ENCODE assay signal across 24 cellular contexts in the genomic region with DNA sequence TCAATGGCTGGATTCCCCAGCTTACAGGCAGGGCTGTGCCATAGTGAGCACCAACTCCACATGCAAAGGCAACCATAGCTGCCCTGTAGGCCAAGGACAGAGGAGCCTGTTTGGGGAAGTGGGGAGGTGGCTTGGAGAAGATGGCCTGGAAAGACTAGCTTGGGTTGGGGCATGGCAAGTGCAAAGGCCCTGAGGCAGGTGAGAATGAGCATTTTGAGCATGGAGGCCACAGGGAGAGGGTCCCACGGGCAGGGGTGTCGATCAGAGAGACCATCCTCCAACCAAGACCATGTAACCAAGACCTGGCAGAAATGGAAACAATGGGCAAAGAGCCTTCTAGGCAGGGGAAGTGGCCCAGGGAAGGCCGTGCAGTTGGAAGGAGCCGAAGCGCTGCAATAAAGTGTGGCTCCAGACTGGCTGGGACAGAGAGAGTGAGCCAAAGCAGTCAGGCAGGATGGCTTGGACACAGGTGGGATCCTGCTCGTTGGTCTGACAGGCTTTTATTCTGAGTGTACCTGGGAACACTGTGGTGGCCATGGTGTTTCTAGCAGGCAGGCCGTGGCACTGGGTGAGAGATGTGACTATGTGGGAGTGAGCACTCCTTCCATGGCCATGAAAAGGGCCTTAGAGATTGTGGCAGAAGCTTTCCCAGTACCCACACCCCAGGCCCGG. TPM values are rescaled to one million over a fixed set of nuclear protein-coding genes. Genes with fewer than 3 reads are reported as not detected.
DNase-seq lines count a peak whose midpoint lies in the region; ATAC-seq and TF ChIP-seq lines count a peak whose summit lies in the region.
"Had no signal": no experiment of that assay in that cellular context is flagged by ENCODE, and none has a peak within 500 bp of the region (broad histone marks: within the 10 kb centered on the region; RNA-seq: fewer than 3 reads in every experiment).

No MANE protein-coding gene starts in this region.

- 94 to 100% methylated on average over 5 to 8 of the region's 8 CpGs for WGBS in endodermal cell (ENCODE audit: insufficient coverage in 1 of 2, insufficient read length in 1 of 2), 2 experiments

- POLR2A ChIA-PET in RWPE1 (lab: Yijun Ruan, JAX; ENCODE audit: low non-redundant PET): no interaction called here

- H3K9me3 Mint-ChIP-seq in Calu3 (ENCODE audit: low read depth, unreplicated experiment) (no peaks in the 10 kb centered on the region), endodermal cell (no peaks in the 10 kb centered on the region)
- peaks cover 0 to 1% of the 10 kb centered on the region in 2 donors for H3K9me3 Mint-ChIP-seq in stimulated activated naive B cell treated with anti-CD40 and anti-IgM and Interleukin-4, amounts not matched to agents 10 μg/mL and 1 μg/mL and 100 μg/mL, for 72 hours
- H3K9me3 Mint-ChIP-seq: activated T-helper 1 cell treated with anti-CD3 and anti-CD28 coated beads, Interleukin-12 subunit alpha, Interleukin-12 subunit beta, Interleukin-2, Interleukin-4 antibody, amounts not matched to agents 30 ng/mL and 10 ng/mL and 1 ng/mL, durations not matched to agents 14 hours and 24 hours and 36 hours; nephron progenitor cell had no signal

- intact Hi-C loops in Calu3 (cut with micrococcal nuclease; ENCODE audit: unreplicated experiment) (no loop called here), lower lobe of right lung (cut with DNase I) (no loop called here)

- H3K4me3 Mint-ChIP-seq in Calu3 (ENCODE audit: low read depth, unreplicated experiment) (no peak overlapping the region), endodermal cell (no peak overlapping the region)
- H3K4me3 Mint-ChIP-seq in stimulated activated naive B cell treated with anti-CD40 and anti-IgM and Interleukin-4, amounts not matched to agents 10 μg/mL and 1 μg/mL and 100 μg/mL, for 72 hours: no peak overlapping the region
- H3K4me3 Mint-ChIP-seq: activated T-helper 1 cell treated with anti-CD3 and anti-CD28 coated beads, Interleukin-12 subunit alpha, Interleukin-12 subunit beta, Interleukin-2, Interleukin-4 antibody, amounts not matched to agents 30 ng/mL and 10 ng/mL and 1 ng/mL, durations not matched to agents 14 hours and 24 hours and 36 hours; nephron progenitor cell had no signal

- TF ChIP-seq CTCF in Calu3 (IDR thresholded peaks at IDR 0.05; ENCODE audit: unreplicated experiment) (no peak), RWPE1 (conservative IDR thresholded peaks at IDR 0.05; ENCODE audit: low read depth) (no peak), lower lobe of right lung (IDR thresholded peaks at IDR 0.05) (no peak), endodermal cell (conservative IDR thresholded peaks at IDR 0.05) (no peak)

- H3K27ac ChIP-seq in RWPE1 (peak overlapping the region; percentile 53), lower lobe of right lung (peak overlapping the region; percentile 75), endodermal cell (ENCODE audit: low read depth, low read length) (no peak overlapping the region)
- H3K27ac ChIP-seq: dorsolateral prefrontal cortex, gastrocnemius medialis, SJCRH30, thoracic aorta had no signal

- CTCF ChIA-PET in Calu3 (lab: Charles Lee): interaction anchor here (1.2 kb wide), 1 partner anchor 8 kb away, joined by 5 read pairs; no protein-coding TSS in a partner anchor
- CTCF ChIA-PET in RWPE1 (lab: Yijun Ruan, JAX): no interaction called here

- H3K27me3 Mint-ChIP-seq in Calu3 (ENCODE audit: unreplicated experiment) (no peaks in the 10 kb centered on the region), endodermal cell (ENCODE audit: insufficient read depth) (peaks cover 3% of the 10 kb centered on the region)
- peaks cover 0 to 4% of the 10 kb centered on the region in 2 donors for H3K27me3 Mint-ChIP-seq in stimulated activated naive B cell treated with anti-CD40 and anti-IgM and Interleukin-4, amounts not matched to agents 10 μg/mL and 1 μg/mL and 100 μg/mL, for 72 hours

- H3K4me1 ChIP-seq in lower lobe of right lung (peaks cover 47% of the 10 kb centered on the region), endodermal cell (ENCODE audit: control insufficient read depth, insufficient read depth, low read length) (no peaks in the 10 kb centered on the region)
- H3K4me1 ChIP-seq: gastrocnemius medialis had no signal

- H3K36me3 Mint-ChIP-seq in Calu3 (ENCODE audit: insufficient read depth, unreplicated experiment): peaks cover 21% of the 10 kb centered on the region
- no peaks in the 10 kb centered on the region for H3K36me3 Mint-ChIP-seq in stimulated activated naive B cell treated with anti-CD40 and anti-IgM and Interleukin-4, amounts not matched to agents 10 μg/mL and 1 μg/mL and 100 μg/mL, for 72 hours
- H3K36me3 Mint-ChIP-seq in endodermal cell (ENCODE audit: low read depth): no peaks in the 10 kb centered on the region

- H3K27ac Mint-ChIP-seq in Calu3 (ENCODE audit: unreplicated experiment) (peak overlapping the region; percentile 96), endodermal cell (no peak overlapping the region)
- peak overlapping the region; percentile 53 for H3K27ac Mint-ChIP-seq in stimulated activated naive B cell treated with anti-CD40 and anti-IgM and Interleukin-4, amounts not matched to agents 10 μg/mL and 1 μg/mL and 100 μg/mL, for 72 hours
- H3K27ac Mint-ChIP-seq: activated T-helper 1 cell treated with anti-CD3 and anti-CD28 coated beads, Interleukin-12 subunit alpha, Interleukin-12 subunit beta, Interleukin-2, Interleukin-4 antibody, amounts not matched to agents 30 ng/mL and 10 ng/mL and 1 ng/mL, durations not matched to agents 14 hours and 24 hours and 36 hours; nephron progenitor cell had no signal

- H3K27me3 ChIP-seq in lower lobe of right lung (ENCODE audit: low read depth) (no peaks in the 10 kb centered on the region), endodermal cell (ENCODE audit: control insufficient read depth, insufficient read depth, low read length, poor library complexity, severe bottlenecking) (no peaks in the 10 kb centered on the region)
- H3K27me3 ChIP-seq: dorsolateral prefrontal cortex, gastrocnemius medialis, spleen had no signal

- no peaks in the 10 kb centered on the region for H3K9me3 ChIP-seq in lower lobe of right lung
- no peaks in the 10 kb centered on the region for H3K9me3 ChIP-seq in endodermal cell (ENCODE audit: control insufficient read depth, low read length)
- H3K9me3 ChIP-seq: gastrocnemius medialis, spleen, thoracic aorta had no signal

- no peak for DNase-seq in Calu3
- no peak for DNase-seq in RWPE1 (ENCODE audit: low spot score)
- no peak for DNase-seq in lower lobe of right lung
- DNase-seq in stimulated activated naive B cell treated with anti-CD40 and anti-IgM and Interleukin-4, amounts not matched to agents 10 μg/mL and 1 μg/mL and 100 μg/mL, for 72 hours: no peak
- DNase-seq in endodermal cell: no peak
- no peak for DNase-seq in DMS79 treated with DMSO at 0.1 percent for 48 hours (lab: John Stamatoyannopoulos, UW)
- no peak for DNase-seq in D341Med (ENCODE audit: low spot score)
- DNase-seq: activated CD8-positive, alpha-beta memory T cell treated with anti-CD3 and anti-CD28 coated beads for 24 hours; gastrocnemius medialis; NCI-H146; NCI-H2227 treated with DMSO at 0.1 percent for 48 hours; NCI-H82; nephron progenitor cell; SJCRH30; stimulated activated CD8-positive, alpha-beta memory T cell treated with anti-CD3 and anti-CD28 coated beads, Interleukin-4, amount 100 ng/mL, for 48 hours had no signal

- peaks cover 53% of the 10 kb centered on the region for H3K4me1 Mint-ChIP-seq in Calu3 (ENCODE audit: low read depth, unreplicated experiment)
- peaks cover 17 to 41% of the 10 kb centered on the region in 2 donors for H3K4me1 Mint-ChIP-seq in stimulated activated naive B cell treated with anti-CD40 and anti-IgM and Interleukin-4, amounts not matched to agents 10 μg/mL and 1 μg/mL and 100 μg/mL, for 72 hours
- H3K4me1 Mint-ChIP-seq in endodermal cell: peaks cover 4% of the 10 kb centered on the region

- no peak overlapping the region for H3K9ac ChIP-seq in endodermal cell (ENCODE audit: extremely low read depth, low read length, poor library complexity, severe bottlenecking)

- H3K36me3 ChIP-seq in lower lobe of right lung: no peaks in the 10 kb centered on the region
- H3K36me3 ChIP-seq in endodermal cell (ENCODE audit: control insufficient read depth, insufficient read depth, low read length): no peaks in the 10 kb centered on the region
- H3K36me3 ChIP-seq: gastrocnemius medialis, SJCRH30, spleen, thoracic aorta had no signal

- BruUV-seq in Calu3 (replicated peaks; lab: Mats Ljungman, UMichigan): no TSS peak

- ATAC-seq in lower lobe of right lung: no peak
- ATAC-seq in stimulated activated naive B cell treated with anti-CD40 and anti-IgM and Interleukin-4, amounts not matched to agents 10 μg/mL and 1 μg/mL and 100 μg/mL, for 72 hours (replicated peaks): no peak
- ATAC-seq: esophagus mucosa, gastrocnemius medialis had no signal

- H3K4me3 ChIP-seq in lower lobe of right lung: no peak overlapping the region
- no peak overlapping the region for H3K4me3 ChIP-seq in endodermal cell (ENCODE audit: low read length)
- H3K4me3 ChIP-seq: dorsolateral prefrontal cortex, gastrocnemius medialis, SJCRH30, spleen, thoracic aorta had no signal

RNA-seq across cellular contexts. Expression of a gene that starts 24.8 kb away (rescaled TPM):
- total RNA-seq in Calu3 (2022) (338 and 423 TPM in 2 replicates), lower lobe of right lung (232 TPM), endodermal cell (100 to 1,000 TPM; 154 to 155 TPM)
- 126 TPM for polyA plus RNA-seq in endodermal cell (2013, experiment 1 of 2)
- 112 TPM for polyA plus RNA-seq in endodermal cell (2013, experiment 2 of 2)

RNA-seq across cellular contexts. Expression of a gene that starts 45.6 kb away (rescaled TPM):
- not detected in 2 replicates for total RNA-seq in Calu3 (2022)
- total RNA-seq in lower lobe of right lung: 0.27 TPM
- total RNA-seq in endodermal cell: 1 to 10 TPM in 1 of 2 donors, under 1 TPM in 1; 0.97 to 1.6 TPM
- polyA plus RNA-seq in endodermal cell (2013, experiment 1 of 2): 0.21 TPM
- 0.33 TPM for polyA plus RNA-seq in endodermal cell (2013, experiment 2 of 2)
- total RNA-seq: activated T-helper 1 cell treated with anti-CD3 and anti-CD28 coated beads, Interleukin-12 subunit alpha, Interleukin-12 subunit beta, Interleukin-2, Interleukin-4 antibody, amounts not matched to agents 30 ng/mL and 10 ng/mL and 1 ng/mL, durations not matched to agents 14 hours and 24 hours and 36 hours; bronchial epithelial cell; gastrocnemius medialis; HepG2; kidney epithelial cell; mesenteric fat pad; SJCRH30; thoracic aorta had no signal
- polyA plus RNA-seq: HepG2 had no signal
